Comparison of ENCODE assay signal across 15 cellular contexts in the genomic region with DNA sequence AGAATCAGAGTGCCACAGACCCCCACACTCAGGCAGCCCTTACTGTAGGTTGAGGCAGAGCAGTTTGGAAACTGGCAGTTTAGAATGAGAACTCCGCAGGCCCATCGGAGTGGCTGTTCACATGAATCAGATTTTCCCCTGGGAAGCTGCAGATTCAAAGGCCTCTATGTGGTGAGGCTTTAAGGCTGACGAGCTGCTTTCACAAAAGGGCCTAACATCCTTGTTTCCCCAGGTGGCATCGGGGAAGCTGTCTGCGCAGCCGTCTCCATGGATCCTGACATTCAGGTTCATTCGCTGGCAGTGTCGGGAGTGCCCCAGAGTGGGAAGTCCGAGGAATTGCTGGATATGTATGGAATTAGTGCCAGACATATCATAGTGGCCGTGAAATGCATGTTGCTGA. TPM values are rescaled to one million over a fixed set of nuclear protein-coding genes. Genes with fewer than 3 reads are reported as not detected.
"Had no signal": no experiment of that assay in that cellular context is flagged by ENCODE, and none has a peak within 500 bp of the region (broad histone marks: within the 10 kb centered on the region; RNA-seq: fewer than 3 reads in every experiment).

No MANE protein-coding gene starts in this region.

- H3K27ac ChIP-seq: stomach had no signal

- ATAC-seq: activated CD4-positive, CD25-positive, alpha-beta regulatory T cell treated with anti-CD3 and anti-CD28 coated beads, Interleukin-2, amount 50 U/mL, for 24 hours; activated T-cell treated with anti-CD3 and anti-CD28 coated beads, Interleukin-2, amount 50 U/mL, for 4 hours had no signal

- H3K4me3 Mint-ChIP-seq: activated CD4-positive, alpha-beta memory T cell treated with anti-CD3 and anti-CD28 coated beads for 36 hours; activated naive CD8-positive, alpha-beta T cell; activated T-cell treated with anti-CD3 and anti-CD28 coated beads, Interleukin-2, amount 50 U/mL, for 4 hours had no signal

- H3K36me3 ChIP-seq: stomach had no signal

- H3K9me3 Mint-ChIP-seq: activated CD4-positive, alpha-beta memory T cell treated with anti-CD3 and anti-CD28 coated beads for 36 hours; activated T-cell treated with anti-CD3 and anti-CD28 coated beads, Interleukin-2, amount 50 U/mL, for 4 hours had no signal

- H3K27ac Mint-ChIP-seq: activated CD4-positive, alpha-beta memory T cell treated with anti-CD3 and anti-CD28 coated beads for 36 hours had no signal

- H3K36me3 Mint-ChIP-seq: activated CD4-positive, alpha-beta memory T cell treated with anti-CD3 and anti-CD28 coated beads for 36 hours; activated naive CD8-positive, alpha-beta T cell had no signal

- H3K27me3 Mint-ChIP-seq: activated CD4-positive, alpha-beta memory T cell treated with anti-CD3 and anti-CD28 coated beads for 36 hours; activated naive CD8-positive, alpha-beta T cell had no signal

- DNase-seq: activated CD4-positive, alpha-beta memory T cell treated with anti-CD3 and anti-CD28 coated beads for 36 hours; activated gamma-delta T cell; activated T-cell treated with anti-CD3 and anti-CD28 coated beads, Interleukin-2, amount 50 U/mL, for 4 hours; dermis blood vessel endothelial cell; hippocampal formation; kidney glomerular epithelial cell; stomach had no signal

- H3K4me3 ChIP-seq: stomach had no signal

- H3K9me3 ChIP-seq: stomach had no signal

RNA-seq across cellular contexts. Expression of a gene that starts 33.7 kb away (rescaled TPM):
- total RNA-seq: activated T-cell treated with anti-CD3 and anti-CD28 coated beads, Interleukin-2, amount 50 U/mL, for 4 hours; dermis blood vessel endothelial cell; glomerular endothelial cell; stomach had no signal
- polyA plus RNA-seq: stomach had no signal

RNA-seq across cellular contexts. Expression of a gene that starts 34.4 kb away (rescaled TPM):
- total RNA-seq: activated CD4-positive, alpha-beta memory T cell treated with anti-CD3 and anti-CD28 coated beads for 36 hours; activated T-cell treated with anti-CD3 and anti-CD28 coated beads, Interleukin-2, amount 50 U/mL, for 4 hours; cerebellum; dermis blood vessel endothelial cell; epithelial cell of proximal tubule; glomerular endothelial cell; mesenteric fat pad; skeletal muscle tissue; stomach; urinary bladder had no signal
- polyA plus RNA-seq: stomach, urinary bladder had no signal
